In genomic region chr15:90479656-90480055, GRCh38 we compare ENCODE assay signal across 16 cellular contexts. TPM values are rescaled to one million over a fixed set of nuclear protein-coding genes. Genes with fewer than 3 reads are reported as not detected.
DNase-seq lines count a peak whose midpoint lies in the region; ATAC-seq, FAIRE-seq and TF ChIP-seq lines count a peak whose summit lies in the region.
"Had no signal": no experiment of that assay in that cellular context is flagged by ENCODE, and none has a peak within 500 bp of the region (broad histone marks: within the 10 kb centered on the region; RNA-seq: fewer than 3 reads in every experiment).

No MANE protein-coding gene starts in this region.

- no peak for FAIRE-seq in pancreas (lab: Jason Lieb, UNC)
- FAIRE-seq: GM19239 had no signal

- H3K36me3 ChIP-seq in pancreas, result peaks cover 10 to 51% (median 21%) of the 10 kb centered on the region in 3 donors

- ATAC-seq in pancreas, result peak; percentile 22 to 64 (median 46)
- ATAC-seq in HG03280 (IDR thresholded peaks at IDR 0.05; ENCODE audit: unreplicated experiment), result no peak

- H3K9me3 ChIP-seq in pancreas, result no peaks in the 10 kb centered on the region
- H3K9me3 ChIP-seq: esophagus squamous epithelium had no signal

- DNase-seq in M059J (ENCODE audit: low read depth) (peak; percentile 90), chondrocyte (ENCODE audit: low spot score) (no peak), pancreas (peak in 3 of 6 donors; percentile 32 to 55 (median 34)), GM20000 (ENCODE audit: low spot score) (no peak), HEK293T (ENCODE audit: extremely low spot score) (no peak)
- no peak for DNase-seq in activated naive CD4-positive, alpha-beta T cell treated with anti-CD3 and anti-CD28 coated beads, Interleukin-2, amount 10 ng/mL, durations not matched to agents 7 days and 5 days
- DNase-seq: activated CD4-positive, alpha-beta T cell treated with anti-CD3 and anti-CD28 coated beads for 36 hours; activated gamma-delta T cell; esophagus squamous epithelium; NCI-H2081 treated with DMSO at 0.1 percent for 48 hours; stimulated activated CD4-positive, alpha-beta T cell treated with anti-CD3 and anti-CD28 coated beads, Interleukin-2, amount 100 ng/mL, for 48 hours had no signal

- H3K4me3 ChIP-seq in pancreas, result no peak overlapping the region
- H3K4me3 ChIP-seq: esophagus squamous epithelium had no signal

- H3K27ac ChIP-seq in C4-2B (peak overlapping the region; percentile 57), pancreas (peak overlapping the region in 2 of 4 donors; percentile 36 to 74)
- H3K27ac ChIP-seq: esophagus squamous epithelium had no signal

- POLR2A ChIA-PET in HEK293T (lab: Yijun Ruan, JAX), result no interaction called here

- H3K27me3 ChIP-seq in pancreas, result no peaks in the 10 kb centered on the region
- H3K27me3 ChIP-seq: esophagus squamous epithelium had no signal

- H3K27me3 Mint-ChIP-seq in chondrocyte (ENCODE audit: low read depth), result no peaks in the 10 kb centered on the region
- H3K27me3 Mint-ChIP-seq in activated naive CD4-positive, alpha-beta T cell treated with anti-CD3 and anti-CD28 coated beads, Interleukin-2, amount 10 ng/mL, durations not matched to agents 7 days and 5 days, result no peaks in the 10 kb centered on the region
- H3K27me3 Mint-ChIP-seq: activated CD4-positive, alpha-beta T cell treated with anti-CD3 and anti-CD28 coated beads for 36 hours; central memory CD8-positive, alpha-beta T cell; stimulated activated memory B cell treated with anti-CD40 and anti-IgM and Interleukin-4, amounts not matched to agents 10 μg/mL and 1 μg/mL and 100 μg/mL, for 72 hours had no signal

- peak overlapping the region; percentile 25 for H3K27ac Mint-ChIP-seq in chondrocyte (ENCODE audit: unreplicated experiment)
- no peak overlapping the region for H3K27ac Mint-ChIP-seq in activated naive CD4-positive, alpha-beta T cell treated with anti-CD3 and anti-CD28 coated beads, Interleukin-2, amount 10 ng/mL, durations not matched to agents 7 days and 5 days

- WGBS in pancreas, 2 donors, result 71% methylated on average over 5 of the region's 5 CpGs

- H3K9me3 Mint-ChIP-seq in chondrocyte (ENCODE audit: low read depth), result no peaks in the 10 kb centered on the region
- no peaks in the 10 kb centered on the region for H3K9me3 Mint-ChIP-seq in activated naive CD4-positive, alpha-beta T cell treated with anti-CD3 and anti-CD28 coated beads, Interleukin-2, amount 10 ng/mL, durations not matched to agents 7 days and 5 days
- H3K9me3 Mint-ChIP-seq: central memory CD8-positive, alpha-beta T cell; stimulated activated memory B cell treated with anti-CD40 and anti-IgM and Interleukin-4, amounts not matched to agents 10 μg/mL and 1 μg/mL and 100 μg/mL, for 72 hours had no signal

- TF ChIP-seq CTCF in C4-2B (conservative IDR thresholded peaks at IDR 0.05) (no peak), chondrocyte (IDR thresholded peaks at IDR 0.05) (no peak), pancreas (IDR thresholded peaks at IDR 0.05) (no peak), GM20000 (IDR thresholded peaks at IDR 0.05; ENCODE audit: extremely low read depth, missing control alignments) (no peak)

- CTCF ChIA-PET in HEK293T (lab: Yijun Ruan, JAX), result interaction anchor here (0.7 to 1.5 kb wide), 3 partner anchors 9 to 159 kb away, joined by 3 to 7 read pairs (median 4); no protein-coding TSS in a partner anchor
- CTCF ChIA-PET in activated naive CD4-positive, alpha-beta T cell treated with anti-CD3 and anti-CD28 coated beads, Interleukin-2, amount 10 ng/mL, durations not matched to agents 7 days and 5 days (lab: Charles Lee), result interaction anchor here (5.5 to 10.2 kb wide), 2 partner anchors 118 to 160 kb away, joined by 74 to 137 read pairs; no protein-coding TSS in a partner anchor

- peaks cover 30% of the 10 kb centered on the region for H3K36me3 Mint-ChIP-seq in chondrocyte (ENCODE audit: low read depth)
- H3K36me3 Mint-ChIP-seq in activated naive CD4-positive, alpha-beta T cell treated with anti-CD3 and anti-CD28 coated beads, Interleukin-2, amount 10 ng/mL, durations not matched to agents 7 days and 5 days, result peaks cover 58% of the 10 kb centered on the region

- peaks cover 0 to 20% (median 13%) of the 10 kb centered on the region in 3 donors for H3K4me1 ChIP-seq in pancreas
- H3K4me1 ChIP-seq: esophagus squamous epithelium had no signal

- intact Hi-C loops in pancreas (cut with DNase I), result loop anchor here in 2 of 3 donors (5.0 to 10.0 kb wide), 2 partner anchors 155 to 157 kb away; no protein-coding TSS in a partner anchor

- H3K4me3 Mint-ChIP-seq in chondrocyte (ENCODE audit: unreplicated experiment), result no peak overlapping the region
- no peak overlapping the region for H3K4me3 Mint-ChIP-seq in activated naive CD4-positive, alpha-beta T cell treated with anti-CD3 and anti-CD28 coated beads, Interleukin-2, amount 10 ng/mL, durations not matched to agents 7 days and 5 days
- H3K4me3 Mint-ChIP-seq: activated CD4-positive, alpha-beta T cell treated with anti-CD3 and anti-CD28 coated beads for 36 hours; central memory CD8-positive, alpha-beta T cell; stimulated activated memory B cell treated with anti-CD40 and anti-IgM and Interleukin-4, amounts not matched to agents 10 μg/mL and 1 μg/mL and 100 μg/mL, for 72 hours had no signal

- H3K4me1 Mint-ChIP-seq in chondrocyte (ENCODE audit: low read depth), result no peaks in the 10 kb centered on the region
- H3K4me1 Mint-ChIP-seq in activated naive CD4-positive, alpha-beta T cell treated with anti-CD3 and anti-CD28 coated beads, Interleukin-2, amount 10 ng/mL, durations not matched to agents 7 days and 5 days, result peaks cover 43% of the 10 kb centered on the region

TF ChIP-seq in HEK293T, 16 proteins besides CTCF, POLR2A, EP300 and RAD21:
- TF ChIP-seq NFRKB (IDR thresholded peaks at IDR 0.05) (no peak), TARDBP (IDR thresholded peaks at IDR 0.05) (no peak), HDGF (IDR thresholded peaks at IDR 0.05; ENCODE audit: borderline replicate concordance) (no peak), BHLHE40 (IDR thresholded peaks at IDR 0.05; ENCODE audit: borderline replicate concordance) (no peak), ELF4 (IDR thresholded peaks at IDR 0.05) (no peak), LEF1 (IDR thresholded peaks at IDR 0.05; ENCODE audit: borderline replicate concordance) (no peak), SP1 (IDR thresholded peaks at IDR 0.05) (no peak), SUZ12 (IDR thresholded peaks at IDR 0.05) (no peak), FOXA1 (IDR thresholded peaks at IDR 0.05) (no peak), L3MBTL2 (conservative IDR thresholded peaks at IDR 0.05) (no peak), FOXM1 (IDR thresholded peaks at IDR 0.05; ENCODE audit: borderline replicate concordance) (no peak)
TF ChIP-seq in HEK293T: peak in this region for 0.

RNA-seq across cellular contexts. Expression of gene CRTC3, which starts 50.1 kb away (rescaled TPM):
- 8.0 and 12.0 TPM in 2 replicates for total RNA-seq in M059J (2014; rRNA removed; shearing (Covaris generic))
- 33.8 to 39.7 TPM (median 37.7 TPM) in 3 replicates for total RNA-seq in chondrocyte
- 10 to 100 TPM; 10.0 to 17.6 (median 11.9) TPM for total RNA-seq in pancreas
- polyA plus RNA-seq in pancreas, result 10 to 100 TPM in 1 of 2 donors, 1 to 10 TPM in 1; 7.1 to 11.1 TPM
